Comparison of ENCODE assay signal across 29 cellular contexts in the genomic region with DNA sequence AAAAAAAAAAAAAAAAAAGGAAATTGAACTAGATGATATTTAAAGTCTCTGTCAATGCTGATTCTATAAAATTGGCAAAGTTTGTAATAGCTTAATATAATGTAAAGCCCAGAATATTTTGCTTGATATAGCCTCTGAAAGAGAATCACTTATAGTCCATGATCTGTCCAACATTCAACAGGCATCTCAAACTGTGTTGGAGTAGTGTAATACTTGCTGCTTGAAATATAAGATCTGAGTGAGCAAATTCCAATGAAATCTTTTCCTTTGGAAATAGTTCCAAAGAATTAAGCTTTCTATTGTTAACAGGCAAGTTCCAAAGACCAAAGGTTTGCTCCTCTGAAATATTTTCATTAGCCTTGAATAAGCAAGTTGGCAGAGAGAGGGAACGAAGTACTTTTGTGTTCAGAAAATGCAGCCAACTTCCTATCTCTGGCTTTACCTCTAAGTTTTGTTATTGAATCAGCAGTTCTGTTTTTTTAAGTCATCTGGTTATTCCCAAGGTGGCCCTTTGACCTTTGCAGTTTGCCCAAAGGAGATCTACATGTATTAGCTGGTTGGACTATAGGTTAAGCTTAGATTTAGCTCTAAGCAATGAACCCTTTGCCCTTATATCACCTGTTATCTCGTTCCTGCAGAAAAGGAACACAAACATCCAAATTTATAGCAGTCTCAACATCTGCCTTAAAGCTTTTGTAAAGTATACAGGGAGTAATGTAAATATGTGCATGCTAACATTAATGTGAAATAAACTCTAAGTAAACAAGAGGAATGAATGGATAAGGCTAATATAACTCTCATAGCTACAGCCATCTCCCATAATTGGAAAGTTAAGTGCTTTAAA. TPM values are rescaled to one million over a fixed set of nuclear protein-coding genes. Genes with fewer than 3 reads are reported as not detected.
DNase-seq lines count a peak whose midpoint lies in the region; ATAC-seq, FAIRE-seq and TF ChIP-seq lines count a peak whose summit lies in the region.
"Had no signal": no experiment of that assay in that cellular context is flagged by ENCODE, and none has a peak within 500 bp of the region (broad histone marks: within the 10 kb centered on the region; RNA-seq: fewer than 3 reads in every experiment).

No MANE protein-coding gene starts in this region.

- H3K4me3 Mint-ChIP-seq in Caco-2 (ENCODE audit: unreplicated experiment), result peak overlapping the region; percentile 34
- H3K4me3 Mint-ChIP-seq: activated T-helper 17 cell treated with anti-CD3 and anti-CD28 coated beads, Interleukin-2, amount 50 U/mL, for 72 hours; CD8-positive, alpha-beta T cell had no signal

- H3K4me3 ChIP-seq in Caco-2 (ENCODE audit: low read depth, low read length) (no peak overlapping the region), OCI-LY3 (ENCODE audit: low read length) (no peak overlapping the region), body of pancreas (no peak overlapping the region), pancreas (no peak overlapping the region), coronary artery (no peak overlapping the region)
- H3K4me3 ChIP-seq: HAP-1, heart left ventricle, ovary, vagina had no signal

- 25 to 29% methylated on average over 2 of the region's 2 CpGs for WGBS in body of pancreas, 2 donors
- WGBS in pancreas, 2 donors, result 24 to 31% methylated on average over 2 of the region's 2 CpGs

- H3K9ac ChIP-seq in OCI-LY3 (ENCODE audit: low read length), result no peak overlapping the region
- H3K9ac ChIP-seq: KMS-11 had no signal

- no peak overlapping the region for H3K27ac Mint-ChIP-seq in Caco-2 (ENCODE audit: unreplicated experiment)
- H3K27ac Mint-ChIP-seq: activated T-helper 17 cell treated with anti-CD3 and anti-CD28 coated beads, Interleukin-2, amount 50 U/mL, for 72 hours; CD8-positive, alpha-beta T cell had no signal

- no peaks in the 10 kb centered on the region for H4K20me1 ChIP-seq in OCI-LY3 (ENCODE audit: insufficient read depth, low read length)

- H3K4me1 ChIP-seq in Caco-2 (peaks cover 13% of the 10 kb centered on the region), OCI-LY3 (ENCODE audit: low read length) (peaks cover 8% of the 10 kb centered on the region), body of pancreas (peaks cover 23% of the 10 kb centered on the region), pancreas (peaks cover 5 to 9% (median 7%) of the 10 kb centered on the region in 3 donors)
- H3K4me1 ChIP-seq: HAP-1, vagina had no signal

- H3K9me3 ChIP-seq in Caco-2 (no peaks in the 10 kb centered on the region), OCI-LY3 (ENCODE audit: insufficient read depth, low read length) (no peaks in the 10 kb centered on the region), body of pancreas (no peaks in the 10 kb centered on the region), pancreas (no peaks in the 10 kb centered on the region)
- H3K9me3 ChIP-seq: HAP-1, heart left ventricle, ovary, vagina had no signal

- DNase-seq in Caco-2 (peak; percentile 73 to 79), body of pancreas (peak in 2 of 4 donors; percentile 11 to 15), pancreas (peak in 1 of 6 donors; percentile 22), GM20000 (ENCODE audit: low spot score) (no peak), coronary artery (ENCODE audit: low spot score) (no peak), hypothalamus (lab: John Stamatoyannopoulos, UW) (no peak)
- DNase-seq in stimulated activated naive CD4-positive, alpha-beta T cell (lab: John Stamatoyannopoulos, UW), result no peak
- DNase-seq: activated CD4-positive, alpha-beta T cell treated with anti-CD3 and anti-CD28 coated beads, Interleukin-2, amount 50 U/mL, for 4 hours; activated CD4-positive, CD25-positive, alpha-beta regulatory T cell; activated naive CD4-positive, alpha-beta T cell treated with anti-CD3 and anti-CD28 coated beads, Interleukin-2, amount 50 U/mL, for 16 hours; amniotic stem cell; CD8-positive, alpha-beta T cell; DMS153; effector CD8-positive, alpha-beta T cell; heart left ventricle; kidney glomerular epithelial cell; NCI-H1436 treated with DMSO at 0.1 percent for 48 hours; NCI-H2107; NCI-H774; ovary; stimulated activated naive CD8-positive, alpha-beta T cell treated with anti-CD3 and anti-CD28 coated beads, Interleukin-15, Interleukin-2, amounts not matched to agents 100 U/mL and 50 U/mL, for 24 hours had no signal

- CTCF ChIA-PET in Caco-2 (lab: Charles Lee), result interaction anchor here (0.7 to 2.1 kb wide), 7 partner anchors 18 to 258 kb away, joined by 3 to 5 read pairs (median 4); partner anchors contain the start of gene CEP350

- BruUV-seq in Caco-2 (replicated peaks; lab: Mats Ljungman, UMichigan), result no TSS peak

- no peak overlapping the region for H3K27ac ChIP-seq in OCI-LY3 (ENCODE audit: low read length)
- H3K27ac ChIP-seq in body of pancreas, result peak overlapping the region in 3 of 4 donors; percentile 49 to 71 (median 59)
- H3K27ac ChIP-seq in pancreas, result peak overlapping the region in 2 of 4 donors; percentile 28 to 50
- H3K27ac ChIP-seq in coronary artery, result no peak overlapping the region
- H3K27ac ChIP-seq: foreskin keratinocyte, heart left ventricle, KMS-11, ovary, vagina had no signal

- no peaks in the 10 kb centered on the region for H3K79me2 ChIP-seq in OCI-LY3 (ENCODE audit: low read length)

- FAIRE-seq in pancreas (lab: Jason Lieb, UNC), result no peak
- FAIRE-seq: colon had no signal

- no peaks in the 10 kb centered on the region for H3K36me3 Mint-ChIP-seq in Caco-2 (ENCODE audit: insufficient read depth, unreplicated experiment)
- H3K36me3 Mint-ChIP-seq: CD8-positive, alpha-beta T cell had no signal

- peaks cover 12% of the 10 kb centered on the region for H3K27me3 Mint-ChIP-seq in Caco-2 (ENCODE audit: insufficient read depth, unreplicated experiment)

- no peaks in the 10 kb centered on the region for H3K9me3 Mint-ChIP-seq in Caco-2 (ENCODE audit: unreplicated experiment)
- H3K9me3 Mint-ChIP-seq: activated T-helper 17 cell treated with anti-CD3 and anti-CD28 coated beads, Interleukin-2, amount 50 U/mL, for 72 hours; CD8-positive, alpha-beta T cell had no signal

- H3K36me3 ChIP-seq in Caco-2 (ENCODE audit: control insufficient read depth, insufficient read depth, low read length) (no peaks in the 10 kb centered on the region), OCI-LY3 (replicated peaks; ENCODE audit: low read depth, low read length) (no peaks in the 10 kb centered on the region), body of pancreas (replicated peaks in 1 of 2; ENCODE audit: insufficient read depth in 1 of 2, low read depth in 2 of 2) (no peaks in the 10 kb centered on the region), pancreas (no peaks in the 10 kb centered on the region)
- H3K36me3 ChIP-seq: HAP-1, heart left ventricle, ovary, vagina had no signal

- no peak for TF ChIP-seq CTCF in Caco-2 (IDR thresholded peaks at IDR 0.05; ENCODE audit: insufficient read depth in 1 of 2, low read depth in 1 of 2, low read length in 1 of 2, severe bottlenecking in 1 of 2, unreplicated experiment in 1 of 2)
- no peak for TF ChIP-seq CTCF in OCI-LY3 (IDR thresholded peaks at IDR 0.05; ENCODE audit: low read depth, low read length)
- TF ChIP-seq CTCF in body of pancreas (IDR thresholded peaks at IDR 0.05), result no peak
- TF ChIP-seq CTCF in pancreas (IDR thresholded peaks at IDR 0.05), result no peak
- no peak for TF ChIP-seq CTCF in GM20000 (IDR thresholded peaks at IDR 0.05; ENCODE audit: extremely low read depth, missing control alignments)
- no peak for TF ChIP-seq CTCF in coronary artery (IDR thresholded peaks at IDR 0.05)

- intact Hi-C loops in Caco-2 (cut with micrococcal nuclease; ENCODE audit: unreplicated experiment) (loop anchor here (1.0 to 2.0 kb wide), 4 partner anchors 24 to 227 kb away; partner anchors contain the start of genes CEP350 and TOR1AIP1), body of pancreas (cut with DNase I) (no loop called here), pancreas (cut with DNase I) (no loop called here)

- POLR2A ChIA-PET in Caco-2 (lab: Charles Lee), result no interaction called here

- H3K4me1 Mint-ChIP-seq in Caco-2 (ENCODE audit: low read depth, unreplicated experiment), result peaks cover 9% of the 10 kb centered on the region
- H3K4me1 Mint-ChIP-seq: activated T-helper 17 cell treated with anti-CD3 and anti-CD28 coated beads, Interleukin-2, amount 50 U/mL, for 72 hours had no signal

- ATAC-seq in body of pancreas (peak; percentile 43), pancreas (peak; percentile 33 to 64 (median 60))
- ATAC-seq: activated T-helper 17 cell treated with anti-CD3 and anti-CD28 coated beads, Interleukin-2, amount 50 U/mL, for 72 hours; CD8-positive, alpha-beta T cell; heart left ventricle; sciatic nerve; stimulated activated naive CD8-positive, alpha-beta T cell treated with anti-CD3 and anti-CD28 coated beads, Interleukin-15, Interleukin-2, amounts not matched to agents 100 U/mL and 50 U/mL, for 24 hours had no signal

- H3K4me2 ChIP-seq in OCI-LY3 (ENCODE audit: low read length), result peak overlapping the region; percentile 30
- H3K4me2 ChIP-seq: KMS-11 had no signal

- H2AFZ ChIP-seq in OCI-LY3 (ENCODE audit: low read depth, low read length), result peak overlapping the region; percentile 15; the same call in 1 of the 2 replicates

- no peak for TF ChIP-seq POLR2A in body of pancreas (IDR thresholded peaks at IDR 0.05)

- H3K27me3 ChIP-seq in Caco-2 (replicated peaks; ENCODE audit: control insufficient read depth, insufficient read depth, low read length) (no peaks in the 10 kb centered on the region), OCI-LY3 (ENCODE audit: low read depth, low read length) (no peaks in the 10 kb centered on the region), body of pancreas (no peaks in the 10 kb centered on the region), pancreas (no peaks in the 10 kb centered on the region)
- H3K27me3 ChIP-seq: foreskin keratinocyte, heart left ventricle, ovary, vagina had no signal

RNA-seq across cellular contexts. Expression of gene CEP350, which starts 24.4 kb away (rescaled TPM):
- total RNA-seq in Caco-2 (2022) (40.3 and 43.5 TPM in 2 replicates), body of pancreas (10 to 100 TPM; 41.5 to 55.4 TPM), pancreas (10 to 100 TPM; 18.5 to 30.8 (median 21.8) TPM)
- 1 to 10 TPM; 4.6 to 4.9 TPM for polyA plus RNA-seq in pancreas

RNA-seq across cellular contexts. Expression of gene TOR1AIP1, which starts 48.1 kb away (rescaled TPM):
- total RNA-seq in Caco-2 (2022) (25.4 and 30.3 TPM in 2 replicates), body of pancreas (10 to 100 TPM; 22.7 to 29.1 TPM), pancreas (10 to 100 TPM; 13.7 to 29.9 (median 21.2) TPM)
- 10 to 100 TPM in 1 of 2 donors, 1 to 10 TPM in 1; 8.8 to 18.0 TPM for polyA plus RNA-seq in pancreas

RNA-seq across cellular contexts. Expression of gene TOR1AIP2, which starts 52.6 kb away (rescaled TPM):
- 92.8 and 94.7 TPM in 2 replicates for total RNA-seq in Caco-2 (2022)
- total RNA-seq in body of pancreas, result 10 to 100 TPM; 44.1 to 44.8 TPM
- total RNA-seq in pancreas, result 10 to 100 TPM; 25.7 to 69.4 (median 38.7) TPM
- polyA plus RNA-seq in pancreas, result 10 to 100 TPM in 1 of 2 donors, 1 to 10 TPM in 1; 9.7 to 12.2 TPM

Comparison
In these comparisons a context has a peak if more than half of its experiments do, and no peak if none do; other contexts are left out.
1. DNase-seq: peak in Caco-2 (2 of 2); none in GM20000 (single experiment), coronary artery (single experiment), stimulated activated naive CD4-positive, alpha-beta T cell (0 of 6) and hypothalamus (0 of 51).
2. H3K27ac ChIP-seq: peak in body of pancreas (3 of 4); none in OCI-LY3 (single experiment) and coronary artery (0 of 2).